ENCODE assay signal across 19 cellular contexts in genomic region chr15:80587007-80587406, GRCh38.
A peak's percentile ranks its signal among the peaks of the same experiment; 100 is the strongest.
DNase-seq lines count a peak whose midpoint lies in the region; ATAC-seq and TF ChIP-seq lines count a peak whose summit lies in the region.
"Had no signal": no experiment of that assay in that cellular context is flagged by ENCODE, and none has a peak within 500 bp of the region (broad histone marks: within the 10 kb centered on the region; RNA-seq: fewer than 3 reads in every experiment).

No MANE protein-coding gene starts in this region.

- intact Hi-C loops in sigmoid colon (cut with DNase I) (no loop called here), mammary epithelial cell (cut with micrococcal nuclease) (loop anchor here (5.0 kb wide), 1 partner anchor 90 kb away; no protein-coding TSS in a partner anchor)

- no peak overlapping the region for H2AFZ ChIP-seq in fibroblast of lung (ENCODE audit: low read length)
- H2AFZ ChIP-seq in mammary epithelial cell (ENCODE audit: low read depth, low read length): no peak overlapping the region

- H3K4me3 ChIP-seq in H7 (ENCODE audit: insufficient read depth, low read depth, low read length) (no peak overlapping the region), RWPE2 (ENCODE audit: severe bottlenecking) (no peak overlapping the region), fibroblast of lung (replicated peaks in 1 of 4; ENCODE audit: control extremely low read depth in 1 of 4, insufficient read depth in 1 of 4, low read depth in 3 of 4, low read length in 4 of 4) (no peak overlapping the region), sigmoid colon (no peak overlapping the region), mammary epithelial cell (replicated peaks in 1 of 3; ENCODE audit: insufficient read depth in 1 of 3, low read depth in 2 of 3, low read length in 3 of 3) (no peak overlapping the region)
- H3K4me3 ChIP-seq: BLaER1, Peyer's patch, SJSA1 had no signal

- no peaks in the 10 kb centered on the region for H4K20me1 ChIP-seq in fibroblast of lung (ENCODE audit: control insufficient read depth, extremely low read depth, insufficient read depth, low read length)
- no peaks in the 10 kb centered on the region for H4K20me1 ChIP-seq in mammary epithelial cell (ENCODE audit: insufficient read depth, low read length)
- H4K20me1 ChIP-seq: BLaER1 had no signal

- H3K27me3 ChIP-seq in H7 (ENCODE audit: control insufficient read depth, insufficient read depth, low read length) (no peaks in the 10 kb centered on the region), RWPE2 (ENCODE audit: insufficient read depth, poor library complexity, severe bottlenecking) (no peaks in the 10 kb centered on the region), fibroblast of lung (ENCODE audit: control insufficient read depth, insufficient read depth, low read length) (no peaks in the 10 kb centered on the region), sigmoid colon (no peaks in the 10 kb centered on the region), mammary epithelial cell (ENCODE audit: insufficient read depth, low read length) (no peaks in the 10 kb centered on the region)
- H3K27me3 ChIP-seq: BLaER1, Peyer's patch, SJSA1 had no signal

- H3K4me1 ChIP-seq in RWPE2 (ENCODE audit: insufficient read depth, poor library complexity, severe bottlenecking) (peaks cover 50% of the 10 kb centered on the region), fibroblast of lung (ENCODE audit: control insufficient read depth, extremely low read depth, insufficient read depth, low read length) (peaks cover 15% of the 10 kb centered on the region), sigmoid colon (no peaks in the 10 kb centered on the region), mammary epithelial cell (ENCODE audit: insufficient read depth, low read length) (peaks cover 52% of the 10 kb centered on the region)
- H3K4me1 ChIP-seq: BLaER1, Peyer's patch had no signal

- H3K9me3 ChIP-seq in RWPE2 (ENCODE audit: severe bottlenecking) (no peaks in the 10 kb centered on the region), fibroblast of lung (ENCODE audit: control insufficient read depth, insufficient read depth, low read depth, low read length) (no peaks in the 10 kb centered on the region), sigmoid colon (no peaks in the 10 kb centered on the region), mammary epithelial cell (replicated peaks; ENCODE audit: insufficient read depth, low read length) (no peaks in the 10 kb centered on the region)
- H3K9me3 ChIP-seq: BLaER1, Caco-2, Peyer's patch, SJSA1 had no signal

- no peak for TF ChIP-seq CTCF in RWPE2 (IDR thresholded peaks at IDR 0.05; ENCODE audit: poor library complexity, severe bottlenecking)
- no peak for TF ChIP-seq CTCF in fibroblast of lung (conservative IDR thresholded peaks at IDR 0.05 in 1 of 2, IDR thresholded peaks at IDR 0.05 in 1 of 2; ENCODE audit: low read depth in 1 of 2, low read length in 2 of 2)
- TF ChIP-seq CTCF in sigmoid colon (IDR thresholded peaks at IDR 0.05): no peak
- no peak for TF ChIP-seq CTCF in mammary epithelial cell (conservative IDR thresholded peaks at IDR 0.05 in 1 of 2, IDR thresholded peaks at IDR 0.05 in 1 of 2; ENCODE audit: extremely low read depth in 1 of 2, insufficient read depth in 1 of 2, low read depth in 1 of 2, low read length in 2 of 2)

- ATAC-seq in RWPE2 (ENCODE audit: low read depth) (no peak), HG02852 (IDR thresholded peaks at IDR 0.05; ENCODE audit: unreplicated experiment) (no peak)
- ATAC-seq: Right ventricle myocardium inferior had no signal

- H3K36me3 ChIP-seq in H7 (replicated peaks; ENCODE audit: control insufficient read depth, insufficient read depth, low read length) (no peaks in the 10 kb centered on the region), RWPE2 (ENCODE audit: low read depth) (no peaks in the 10 kb centered on the region), fibroblast of lung (ENCODE audit: control insufficient read depth, insufficient read depth, low read length) (peaks cover 17% of the 10 kb centered on the region), sigmoid colon (peaks cover 0 to 17% (median 0%) of the 10 kb centered on the region in 4 donors), mammary epithelial cell (ENCODE audit: insufficient read depth, low read length) (no peaks in the 10 kb centered on the region)
- H3K36me3 ChIP-seq: Peyer's patch had no signal

- dilution Hi-C loops in mammary epithelial cell (cut with HindIII; ENCODE audit: low sequenced_read_pairs): no loop called here

- no peak for TF ChIP-seq EP300 in sigmoid colon (IDR thresholded peaks at IDR 0.05)

- H3K27ac ChIP-seq in RWPE2 (ENCODE audit: poor library complexity, severe bottlenecking) (peak overlapping the region; percentile 79), fibroblast of lung (ENCODE audit: insufficient read depth, low read length) (peak overlapping the region; percentile 77), sigmoid colon (no peak overlapping the region), mammary epithelial cell (ENCODE audit: insufficient read depth, low read depth, low read length) (no peak overlapping the region)
- H3K27ac ChIP-seq: BLaER1, Peyer's patch, SJSA1 had no signal

- DNase-seq in H7 (peak; percentile 69), RWPE2 (ENCODE audit: low spot score) (no peak), fibroblast of lung (ENCODE audit: low read depth in 2 of 2) (no peak), sigmoid colon (peak; percentile 3), mammary epithelial cell (no peak), GOT3 (lab: John Stamatoyannopoulos, UW) (no peak)
- DNase-seq: Caco-2; CD4-positive, alpha-beta T cell; DMS153; NCI-H1105; NCI-H2029 treated with DMSO at 0.1 percent for 48 hours; NCI-H226; NCI-H510A treated with DMSO at 0.1 percent for 48 hours; NCI-H748 treated with DMSO at 0.1 percent for 48 hours had no signal

- BruUV-seq in mammary epithelial cell (replicated peaks; lab: Mats Ljungman, UMichigan): no TSS peak

- in situ Hi-C loops in mammary epithelial cell (cut with MboI; ENCODE audit: low sequenced_read_pairs in 2 of 2): no loop called here

- CTCF ChIA-PET in mammary epithelial cell (lab: Charles Lee; ENCODE audit: low non-redundant PET): no interaction called here

- 87 to 93% methylated on average over 2 of the region's 2 CpGs for WGBS in sigmoid colon, 2 donors
- WGBS in mammary epithelial cell (ENCODE audit: low coverage, missing lambda C conversion rate): 96% methylated on average over 2 of the region's 2 CpGs

- no peak overlapping the region for H3K4me2 ChIP-seq in fibroblast of lung (ENCODE audit: extremely low read depth, insufficient read depth, low read length)
- H3K4me2 ChIP-seq in mammary epithelial cell (ENCODE audit: insufficient read depth, low read depth, low read length): no peak overlapping the region
- H3K4me2 ChIP-seq: BLaER1 had no signal

- H3K79me2 ChIP-seq in fibroblast of lung (ENCODE audit: control insufficient read depth, insufficient read depth, low read length) (no peaks in the 10 kb centered on the region), mammary epithelial cell (ENCODE audit: insufficient read depth, low read length) (no peaks in the 10 kb centered on the region)

- TF ChIP-seq POLR2A in sigmoid colon (IDR thresholded peaks at IDR 0.05): no peak

- H3K9ac ChIP-seq in fibroblast of lung (ENCODE audit: insufficient read depth, low read length) (no peak overlapping the region), mammary epithelial cell (ENCODE audit: insufficient read depth, low read length) (no peak overlapping the region)
- H3K9ac ChIP-seq: BLaER1 had no signal

Comparison
In these comparisons a context has a peak if more than half of its experiments do, and no peak if none do; other contexts are left out.
1. DNase-seq: peak in H7 (single experiment) and sigmoid colon (single experiment); none in RWPE2 (single experiment), fibroblast of lung (0 of 2), mammary epithelial cell (single experiment) and GOT3 (single experiment).
2. H3K27ac ChIP-seq: peak in RWPE2 (single experiment) and fibroblast of lung (single experiment); none in sigmoid colon (0 of 4) and mammary epithelial cell (single experiment).